In the genomic region with DNA sequence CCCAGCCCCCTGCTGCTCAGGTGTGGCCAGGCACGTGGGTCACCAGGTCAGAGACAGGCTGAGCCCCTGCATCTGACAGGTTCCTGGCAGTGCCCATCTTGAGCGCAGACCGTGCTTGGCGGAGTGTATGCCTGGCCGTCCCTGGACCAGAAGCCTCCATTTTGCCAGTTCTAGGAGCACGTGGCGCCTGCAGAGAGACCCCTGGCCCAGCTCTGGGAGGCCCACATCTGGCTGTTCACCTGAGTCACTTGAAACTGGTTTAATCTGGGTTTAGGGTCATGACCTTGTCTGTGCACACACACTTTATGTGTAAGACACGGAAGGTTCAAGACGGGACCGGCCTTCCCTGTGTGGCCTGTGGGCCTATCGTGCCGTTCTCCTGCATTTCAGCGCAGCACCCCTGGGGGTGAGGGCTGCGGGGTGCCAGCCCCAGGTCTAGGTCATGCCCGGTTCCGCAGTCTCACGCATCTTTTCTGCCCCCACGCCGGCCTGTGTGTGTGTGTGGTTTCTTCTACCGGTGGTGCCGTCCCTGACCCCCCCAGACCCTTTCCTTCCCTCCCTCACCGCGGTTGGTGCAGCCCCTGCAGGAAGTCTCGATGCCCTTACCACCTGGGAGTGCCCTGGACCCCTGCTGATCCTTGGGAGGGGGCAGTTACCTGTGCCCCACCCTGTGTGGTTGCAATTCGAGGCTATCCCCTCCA, we compare ENCODE assay signal across 12 cellular contexts. TPM values are rescaled to one million over a fixed set of nuclear protein-coding genes. Genes with fewer than 3 reads are reported as not detected.
DNase-seq lines count a peak whose midpoint lies in the region; ATAC-seq and TF ChIP-seq lines count a peak whose summit lies in the region.
"Had no signal": no experiment of that assay in that cellular context is flagged by ENCODE, and none has a peak within 500 bp of the region (broad histone marks: within the 10 kb centered on the region; RNA-seq: fewer than 3 reads in every experiment).

No MANE protein-coding gene starts in this region.

- H3K9ac ChIP-seq in BLaER1 (no peak overlapping the region), HCT116 (ENCODE audit: low read length) (no peak overlapping the region), NT2/D1 (ENCODE audit: insufficient read length, low read depth) (peak overlapping the region; percentile 64), iPS-20b (ENCODE audit: low read depth, low read length) (peak overlapping the region; percentile 21; the same call in 1 of the 2 replicates)

- RAD21 ChIA-PET in HCT116 (lab: Charles Lee; ENCODE audit: low non-redundant PET in 1 of 2, low total read pairs in 2 of 2, uncharacterized antibody in 2 of 2, unreplicated experiment in 2 of 2) = no interaction called here

- POLR2A ChIA-PET in HCT116 (lab: Charles Lee) = no interaction called here

- peaks cover 56% of the 10 kb centered on the region for H3K4me1 ChIP-seq in BLaER1
- H3K4me1 ChIP-seq in HCT116 (ENCODE audit: control insufficient read depth in 1 of 2, insufficient read depth in 2 of 2, low read length in 2 of 2) = peaks cover 50 to 72% of the 10 kb centered on the region in 2 experiments
- H3K4me1 ChIP-seq in NT2/D1 (ENCODE audit: insufficient read depth, insufficient read length) = peaks cover 42% of the 10 kb centered on the region
- H3K4me1 ChIP-seq in iPS-20b (ENCODE audit: insufficient read depth, low read length) = peaks cover 19% of the 10 kb centered on the region

- peaks cover 4% of the 10 kb centered on the region for H3K27me3 Mint-ChIP-seq in glutamatergic neuron (ENCODE audit: unreplicated experiment)
- H3K27me3 Mint-ChIP-seq: CD4-positive, alpha-beta T cell had no signal

- DNase-seq in HCT116 (ENCODE audit: low read depth, low spot score) (no peak), NT2/D1 (ENCODE audit: low read depth, low spot score) (no peak), glutamatergic neuron (no peak)
- DNase-seq in stimulated activated CD4-positive, alpha-beta T cell treated with anti-CD3 and anti-CD28 coated beads, Interleukin-15, amount 100 ng/mL, for 24 hours = no peak
- DNase-seq: DMS79, HFFc6 had no signal

- H4K20me1 ChIP-seq in BLaER1 = peaks cover 85% of the 10 kb centered on the region
- peaks cover 3% of the 10 kb centered on the region; the same call in 1 of the 2 replicates for H4K20me1 ChIP-seq in HCT116 (ENCODE audit: insufficient read depth)

- H3K4me2 ChIP-seq in BLaER1 = peak overlapping the region; percentile 80
- H3K4me2 ChIP-seq in HCT116 (ENCODE audit: low read length) = peak overlapping the region; percentile 47

- peaks cover 23% of the 10 kb centered on the region for H3K36me3 Mint-ChIP-seq in glutamatergic neuron (ENCODE audit: unreplicated experiment)

- H3K27ac Mint-ChIP-seq in glutamatergic neuron (ENCODE audit: unreplicated experiment) = no peak overlapping the region
- H3K27ac Mint-ChIP-seq: CD4-positive, alpha-beta T cell; HFFc6 had no signal

- peaks cover 86% of the 10 kb centered on the region for H3K79me2 ChIP-seq in HCT116 (ENCODE audit: insufficient read depth, low read length)

- no peak for ATAC-seq in HCT116
- ATAC-seq in HG03095 (IDR thresholded peaks at IDR 0.05; ENCODE audit: unreplicated experiment) = no peak
- ATAC-seq in HG02571 (IDR thresholded peaks at IDR 0.05; ENCODE audit: unreplicated experiment) = no peak

- BruUV-seq in HCT116 (replicated peaks; lab: Mats Ljungman, UMichigan) = no TSS peak

- peaks cover 68% of the 10 kb centered on the region for H3K36me3 ChIP-seq in BLaER1
- H3K36me3 ChIP-seq in HCT116 (ENCODE audit: control insufficient read depth in 1 of 2, insufficient read depth in 2 of 2, low read length in 2 of 2) = peaks cover 5 to 24% of the 10 kb centered on the region in 2 experiments; a peak in 2 of 4 replicates
- peaks cover 69% of the 10 kb centered on the region for H3K36me3 ChIP-seq in NT2/D1 (ENCODE audit: insufficient read depth, insufficient read length, low read length)
- H3K36me3 ChIP-seq in iPS-20b (ENCODE audit: insufficient read depth, low read depth, low read length) = peaks cover 53% of the 10 kb centered on the region

- H3K4me1 Mint-ChIP-seq in glutamatergic neuron (ENCODE audit: low read depth, unreplicated experiment) = peaks cover 26% of the 10 kb centered on the region

- no peaks in the 10 kb centered on the region for H3K9me2 ChIP-seq in HCT116 (ENCODE audit: insufficient read depth)

- H2AFZ ChIP-seq in HCT116 (ENCODE audit: low read depth, low read length, poor library complexity, severe bottlenecking) = no peak overlapping the region

- CTCF ChIA-PET in HCT116 (lab: Charles Lee) = interaction anchor here (1.4 kb wide), 1 partner anchor 146 kb away, joined by 8 read pairs; no protein-coding TSS in a partner anchor

- H3K27ac ChIP-seq in BLaER1 (peak overlapping the region; percentile 10; the same call in 1 of the 2 replicates), HCT116 (ENCODE audit: low read depth, low read length) (peak overlapping the region; percentile 28; the same call in 1 of the 2 replicates), iPS-20b (ENCODE audit: low read length) (no peak overlapping the region)

- TF ChIP-seq CTCF in HCT116 (IDR thresholded peaks at IDR 0.05 in 2 of 3, conservative IDR thresholded peaks at IDR 0.05 in 1 of 3; ENCODE audit: borderline replicate concordance in 1 of 3, insufficient read depth in 1 of 3, low read depth in 2 of 3, low read length in 2 of 3) = no peak
- TF ChIP-seq CTCF in glutamatergic neuron (IDR thresholded peaks at IDR 0.05; ENCODE audit: partially characterized antibody, unreplicated experiment) = no peak

- no peak overlapping the region for H3K4me3 Mint-ChIP-seq in glutamatergic neuron (ENCODE audit: unreplicated experiment)
- H3K4me3 Mint-ChIP-seq: CD4-positive, alpha-beta T cell; HFFc6 had no signal

- H3K27me3 ChIP-seq in BLaER1 (no peaks in the 10 kb centered on the region), HCT116 (ENCODE audit: insufficient read depth, low read length) (no peaks in the 10 kb centered on the region), NT2/D1 (ENCODE audit: insufficient read depth, insufficient read length) (no peaks in the 10 kb centered on the region), iPS-20b (ENCODE audit: insufficient read depth, low read length) (no peaks in the 10 kb centered on the region)

- no peak overlapping the region for H3K4me3 ChIP-seq in BLaER1
- no peak overlapping the region for H3K4me3 ChIP-seq in HCT116 (replicated peaks in 1 of 2; ENCODE audit: low read depth in 1 of 2, low read length in 2 of 2)
- H3K4me3 ChIP-seq in NT2/D1 (ENCODE audit: insufficient read length, low read depth) = no peak overlapping the region
- no peak overlapping the region for H3K4me3 ChIP-seq in iPS-20b (ENCODE audit: low read length)
- H3K4me3 ChIP-seq: GM12878 had no signal

- no peak for TF ChIP-seq POLR2A in HCT116 (IDR thresholded peaks at IDR 0.05; ENCODE audit: borderline replicate concordance, extremely low read depth, insufficient read depth, insufficient read length)

- H3K9me3 Mint-ChIP-seq in glutamatergic neuron (ENCODE audit: unreplicated experiment) = peaks cover 18% of the 10 kb centered on the region
- H3K9me3 Mint-ChIP-seq: CD4-positive, alpha-beta T cell had no signal

- no peak for TF ChIP-seq RAD21 in HCT116 (IDR thresholded peaks at IDR 0.05; ENCODE audit: low read depth)

- intact Hi-C loops in HCT116 (cut with micrococcal nuclease) = loop anchor here (1.0 kb wide), 1 partner anchor 146 kb away; no protein-coding TSS in a partner anchor

- H3K9me3 ChIP-seq in BLaER1 (peaks cover 12% of the 10 kb centered on the region), HCT116 (ENCODE audit: control insufficient read depth in 1 of 2, insufficient read depth in 1 of 2, low read depth in 1 of 2, low read length in 2 of 2) (no peaks in the 10 kb centered on the region), NT2/D1 (ENCODE audit: insufficient read depth, low read length) (peaks cover 12% of the 10 kb centered on the region; the same call in 1 of the 2 replicates), iPS-20b (ENCODE audit: insufficient read depth, low read depth, low read length) (no peaks in the 10 kb centered on the region)

TF ChIP-seq in HCT116, 20 proteins besides CTCF, POLR2A, EP300 and RAD21:
- no peak for TF ChIP-seq ELF1 (IDR thresholded peaks at IDR 0.05; ENCODE audit: borderline replicate concordance, low read depth)
- TF ChIP-seq ZNF274 (IDR thresholded peaks at IDR 0.05; ENCODE audit: low read depth, low read length) = no peak
- TF ChIP-seq, protein P1, sequence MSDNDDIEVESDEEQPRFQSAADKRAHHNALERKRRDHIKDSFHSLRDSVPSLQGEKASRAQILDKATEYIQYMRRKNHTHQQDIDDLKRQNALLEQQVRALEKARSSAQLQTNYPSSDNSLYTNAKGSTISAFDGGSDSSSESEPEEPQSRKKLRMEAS (IDR thresholded peaks at IDR 0.05) = no peak
- no peak for TF ChIP-seq EZH2 (IDR thresholded peaks at IDR 0.05)

RNA-seq across cellular contexts. Expression of a gene that starts 14.0 kb away (rescaled TPM):
- total RNA-seq in HCT116 (2021; ENCODE audit: unreplicated experiment) = 28.1 TPM
- polyA plus RNA-seq in HCT116 (2012) = 16.7 and 20.6 TPM in 2 replicates
- total RNA-seq in glutamatergic neuron (ENCODE audit: unreplicated experiment) = 50.4 TPM

RNA-seq across cellular contexts. Expression of a gene that starts 14.3 kb away (rescaled TPM):
- total RNA-seq in HCT116 (2021; ENCODE audit: unreplicated experiment) (364 TPM), glutamatergic neuron (ENCODE audit: unreplicated experiment) (289 TPM)
- polyA plus RNA-seq in HCT116 (2012) = 399 and 428 TPM in 2 replicates

RNA-seq across cellular contexts. Expression of a gene that starts 25.3 kb away (rescaled TPM):
- total RNA-seq in HCT116 (2021; ENCODE audit: unreplicated experiment) = 43.3 TPM
- 24.6 and 28.4 TPM in 2 replicates for polyA plus RNA-seq in HCT116 (2012)
- total RNA-seq in glutamatergic neuron (ENCODE audit: unreplicated experiment) = 27.1 TPM

RNA-seq across cellular contexts. Expression of a gene that starts 35.3 kb away (rescaled TPM):
- 51.3 TPM for total RNA-seq in HCT116 (2021; ENCODE audit: unreplicated experiment)
- polyA plus RNA-seq in HCT116 (2012) = 37.7 and 38.4 TPM in 2 replicates
- 73.6 TPM for total RNA-seq in glutamatergic neuron (ENCODE audit: unreplicated experiment)

Comparison
In these comparisons a context has a peak if more than half of its experiments do, and no peak if none do; other contexts are left out.
1. H3K9ac ChIP-seq: peak in NT2/D1 (single experiment) and iPS-20b (single experiment); none in BLaER1 (single experiment) and HCT116 (single experiment).